Comparison of ENCODE assay signal across 30 cellular contexts in the genomic region with DNA sequence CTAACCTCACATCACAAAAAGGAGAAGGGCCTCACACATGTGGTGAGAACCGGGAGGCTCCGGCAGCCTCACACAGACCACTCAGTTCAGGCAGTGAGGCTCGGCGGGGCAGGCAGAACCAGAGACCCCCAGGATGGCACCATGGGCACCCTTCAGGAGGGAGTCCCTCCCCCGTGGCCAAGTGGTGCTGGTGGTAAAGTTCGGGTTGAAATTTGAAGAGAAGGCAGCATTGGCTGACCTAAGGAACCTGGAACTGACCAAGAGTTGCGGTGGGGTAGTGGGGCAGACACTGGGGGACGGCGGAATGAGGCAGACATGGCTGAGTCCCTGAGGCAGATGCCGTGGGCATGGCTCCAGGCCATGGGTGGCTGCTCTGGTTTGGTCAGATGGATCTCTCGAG.
"Had no signal": no experiment of that assay in that cellular context is flagged by ENCODE, and none has a peak within 500 bp of the region (broad histone marks: within the 10 kb centered on the region; RNA-seq: fewer than 3 reads in every experiment).

No MANE protein-coding gene starts in this region.

- DNase-seq: activated CD4-positive, alpha-beta T cell treated with anti-CD3 and anti-CD28 coated beads for 1 hour; activated CD4-positive, alpha-beta T cell treated with anti-CD3 and anti-CD28 coated beads for 48 hours; activated CD4-positive, CD25-positive, alpha-beta regulatory T cell; activated CD8-positive, alpha-beta memory T cell treated with anti-CD3 and anti-CD28 coated beads, Interleukin-2, amount 50 U/mL, for 48 hours; activated CD8-positive, alpha-beta T cell treated with anti-CD3 and anti-CD28 coated beads, Interleukin-2, amount 10 ng/mL, durations not matched to agents 7 days and 5 days; activated gamma-delta T cell; activated naive CD4-positive, alpha-beta T cell treated with Interleukin-2 at 50 U/mL for 16 hours; activated naive CD8-positive, alpha-beta T cell treated with anti-CD3 and anti-CD28 coated beads, Interleukin-2, amount 10 ng/mL, durations not matched to agents 7 days and 5 days; amygdala; Kasumi-1; KG1; MG63; NCI-H1048; NCI-H1105 treated with DMSO at 0.1 percent for 48 hours; NCI-H1436; NCI-H1694; NCI-H1930; NCI-H2081 treated with DMSO at 0.1 percent for 48 hours; NCI-H345; NCI-H524 treated with DMSO at 0.1 percent for 48 hours; SHP77; SJCRH30; T1000; WERI-Rb-1 had no signal

- H3K9me3 Mint-ChIP-seq: activated naive CD4-positive, alpha-beta T cell treated with anti-CD3 and anti-CD28 coated beads, Interleukin-2, amount 50 U/mL, for 24 hours; activated naive CD8-positive, alpha-beta T cell treated with anti-CD3 and anti-CD28 coated beads, Interleukin-2, amount 10 ng/mL, durations not matched to agents 7 days and 5 days; activated T-helper 2 cell treated with anti-CD3 and anti-CD28 coated beads, Interferon-gamma antibody, Interleukin-2, Interleukin-4, amounts not matched to agents 10 μg/mL and 5 μg/mL and 100 μg/mL, durations not matched to agents 14 hours and 24 hours and 36 hours had no signal

- H3K36me3 ChIP-seq: ascending aorta, cardiac muscle cell, MG63, SJCRH30, WERI-Rb-1 had no signal

- H3K4me1 ChIP-seq: ascending aorta, SJCRH30 had no signal

- H3K27ac Mint-ChIP-seq: activated CD8-positive, alpha-beta T cell treated with anti-CD3 and anti-CD28 coated beads, Interleukin-2, amount 10 ng/mL, durations not matched to agents 7 days and 5 days; activated naive CD4-positive, alpha-beta T cell treated with anti-CD3 and anti-CD28 coated beads, Interleukin-2, amount 50 U/mL, for 24 hours; activated naive CD8-positive, alpha-beta T cell treated with anti-CD3 and anti-CD28 coated beads, Interleukin-2, amount 10 ng/mL, durations not matched to agents 7 days and 5 days; activated T-helper 2 cell treated with anti-CD3 and anti-CD28 coated beads, Interferon-gamma antibody, Interleukin-2, Interleukin-4, amounts not matched to agents 10 μg/mL and 5 μg/mL and 100 μg/mL, durations not matched to agents 14 hours and 24 hours and 36 hours had no signal

- H3K27me3 ChIP-seq: ascending aorta, cardiac muscle cell, MG63, SJCRH30 had no signal

- H3K4me3 Mint-ChIP-seq: activated CD8-positive, alpha-beta T cell treated with anti-CD3 and anti-CD28 coated beads, Interleukin-2, amount 10 ng/mL, durations not matched to agents 7 days and 5 days; activated naive CD4-positive, alpha-beta T cell treated with anti-CD3 and anti-CD28 coated beads, Interleukin-2, amount 50 U/mL, for 24 hours; activated naive CD8-positive, alpha-beta T cell treated with anti-CD3 and anti-CD28 coated beads, Interleukin-2, amount 10 ng/mL, durations not matched to agents 7 days and 5 days had no signal

- H3K4me3 ChIP-seq: ascending aorta, cardiac muscle cell, MG63, SJCRH30, SK-N-MC had no signal

- ATAC-seq: activated CD8-positive, alpha-beta T cell treated with anti-CD3 and anti-CD28 coated beads, Interleukin-2, amount 10 ng/mL, durations not matched to agents 7 days and 5 days; Panc1 had no signal

- H3K9me3 ChIP-seq: ascending aorta, MG63, SJCRH30 had no signal

- H3K4me1 Mint-ChIP-seq: activated naive CD4-positive, alpha-beta T cell treated with anti-CD3 and anti-CD28 coated beads, Interleukin-2, amount 50 U/mL, for 24 hours; activated naive CD8-positive, alpha-beta T cell treated with anti-CD3 and anti-CD28 coated beads, Interleukin-2, amount 10 ng/mL, durations not matched to agents 7 days and 5 days had no signal

- H3K27ac ChIP-seq: ascending aorta, cardiac muscle cell, SJCRH30, SK-N-MC, WERI-Rb-1 had no signal

- H3K27me3 Mint-ChIP-seq: activated naive CD4-positive, alpha-beta T cell treated with anti-CD3 and anti-CD28 coated beads, Interleukin-2, amount 50 U/mL, for 24 hours; activated naive CD8-positive, alpha-beta T cell treated with anti-CD3 and anti-CD28 coated beads, Interleukin-2, amount 10 ng/mL, durations not matched to agents 7 days and 5 days had no signal

- H3K36me3 Mint-ChIP-seq: activated naive CD4-positive, alpha-beta T cell treated with anti-CD3 and anti-CD28 coated beads, Interleukin-2, amount 50 U/mL, for 24 hours; activated naive CD8-positive, alpha-beta T cell treated with anti-CD3 and anti-CD28 coated beads, Interleukin-2, amount 10 ng/mL, durations not matched to agents 7 days and 5 days had no signal
